27 cellular contexts compared by ENCODE assay signal in the genomic region with DNA sequence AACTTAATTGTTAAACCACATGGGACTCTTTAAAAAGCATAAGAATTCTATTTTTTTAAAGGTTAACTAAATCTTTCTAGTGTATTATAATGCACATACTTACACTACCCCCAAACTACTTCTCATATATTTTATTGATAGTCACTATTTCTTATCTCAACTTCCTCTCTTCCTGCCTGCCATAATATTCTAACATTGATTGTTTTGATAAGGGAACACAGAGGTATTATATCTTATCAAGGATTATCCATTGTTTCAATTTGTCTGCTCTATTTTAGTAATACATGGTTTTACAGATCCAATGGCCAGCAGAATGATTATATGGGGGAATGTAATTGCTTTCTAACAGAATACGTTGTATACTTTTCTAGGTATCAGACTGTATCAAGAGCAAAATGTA.
DNase-seq lines count a peak whose midpoint lies in the region; ATAC-seq and TF ChIP-seq lines count a peak whose summit lies in the region.
"Had no signal": no experiment of that assay in that cellular context is flagged by ENCODE, and none has a peak within 500 bp of the region (broad histone marks: within the 10 kb centered on the region; RNA-seq: fewer than 3 reads in every experiment).

No MANE protein-coding gene starts in this region.

- no peak overlapping the region for H3K4me3 Mint-ChIP-seq in activated T-cell treated with anti-CD3 and anti-CD28 coated beads, Interleukin-2, amount 50 U/mL, for 72 hours
- H3K4me3 Mint-ChIP-seq in activated T-cell treated with anti-CD3 and anti-CD28 coated beads, Interleukin-2, amount 50 U/mL, for 24 hours = no peak overlapping the region
- no peak overlapping the region for H3K4me3 Mint-ChIP-seq in chondrocyte (ENCODE audit: unreplicated experiment)
- H3K4me3 Mint-ChIP-seq in activated naive CD8-positive, alpha-beta T cell treated with anti-CD3 and anti-CD28 coated beads, Interleukin-2, amount 50 U/mL, for 24 hours = no peak overlapping the region
- H3K4me3 Mint-ChIP-seq: activated CD8-positive, alpha-beta T cell treated with anti-CD3 and anti-CD28 coated beads for 36 hours; activated naive CD8-positive, alpha-beta T cell treated with anti-CD3 and anti-CD28 coated beads, Interleukin-2, amount 10 ng/mL, durations not matched to agents 7 days and 5 days; CD4-positive, alpha-beta memory T cell; stimulated activated memory B cell treated with anti-CD40 and anti-IgM and Interleukin-4, amounts not matched to agents 10 μg/mL and 1 μg/mL and 100 μg/mL, for 72 hours; T-helper 1 cell treated with Interleukin-12 subunit alpha and Interleukin-12 subunit beta and Interleukin-4 antibody, amounts not matched to agents 30 μg/mL and 1 μg/mL, for 36 hours had no signal

- intact Hi-C loops in left colon (cut with DNase I, micrococcal nuclease) (no loop called here), uterus (cut with DNase I; ENCODE audit: low total_unique reads) (no loop called here)

- no peaks in the 10 kb centered on the region for H3K9me3 ChIP-seq in uterus
- H3K9me3 ChIP-seq: right atrium auricular region, SJSA1, suprapubic skin, vagina had no signal

- H3K36me3 Mint-ChIP-seq in activated T-cell treated with anti-CD3 and anti-CD28 coated beads, Interleukin-2, amount 50 U/mL, for 72 hours (ENCODE audit: insufficient read depth in 2 of 2) = no peaks in the 10 kb centered on the region
- no peaks in the 10 kb centered on the region for H3K36me3 Mint-ChIP-seq in activated T-cell treated with anti-CD3 and anti-CD28 coated beads, Interleukin-2, amount 50 U/mL, for 24 hours (ENCODE audit: low read depth)
- H3K36me3 Mint-ChIP-seq in chondrocyte (ENCODE audit: low read depth) = no peaks in the 10 kb centered on the region
- H3K36me3 Mint-ChIP-seq in activated naive CD8-positive, alpha-beta T cell treated with anti-CD3 and anti-CD28 coated beads, Interleukin-2, amount 50 U/mL, for 24 hours (ENCODE audit: low read depth) = no peaks in the 10 kb centered on the region
- H3K36me3 Mint-ChIP-seq: CD4-positive, alpha-beta memory T cell; stimulated activated memory B cell treated with anti-CD40 and anti-IgM and Interleukin-4, amounts not matched to agents 10 μg/mL and 1 μg/mL and 100 μg/mL, for 72 hours had no signal

- H3K4me1 Mint-ChIP-seq in activated T-cell treated with anti-CD3 and anti-CD28 coated beads, Interleukin-2, amount 50 U/mL, for 72 hours (ENCODE audit: low read depth) = no peaks in the 10 kb centered on the region
- H3K4me1 Mint-ChIP-seq in activated T-cell treated with anti-CD3 and anti-CD28 coated beads, Interleukin-2, amount 50 U/mL, for 24 hours (ENCODE audit: low read depth) = peaks cover 2% of the 10 kb centered on the region
- peaks cover 80% of the 10 kb centered on the region for H3K4me1 Mint-ChIP-seq in chondrocyte (ENCODE audit: low read depth)
- H3K4me1 Mint-ChIP-seq in activated naive CD8-positive, alpha-beta T cell treated with anti-CD3 and anti-CD28 coated beads, Interleukin-2, amount 50 U/mL, for 24 hours = peaks cover 2% of the 10 kb centered on the region
- H3K4me1 Mint-ChIP-seq: activated naive CD8-positive, alpha-beta T cell treated with anti-CD3 and anti-CD28 coated beads, Interleukin-2, amount 10 ng/mL, durations not matched to agents 7 days and 5 days; CD4-positive, alpha-beta memory T cell had no signal

- no peaks in the 10 kb centered on the region for H3K4me1 ChIP-seq in uterus

- no peak overlapping the region for H3K4me3 ChIP-seq in uterus
- H3K4me3 ChIP-seq: GM12878, right atrium auricular region, SJSA1, suprapubic skin, vagina had no signal

- H3K9me3 Mint-ChIP-seq in activated T-cell treated with anti-CD3 and anti-CD28 coated beads, Interleukin-2, amount 50 U/mL, for 72 hours = peaks cover 0 to 3% of the 10 kb centered on the region in 2 donors
- H3K9me3 Mint-ChIP-seq in activated T-cell treated with anti-CD3 and anti-CD28 coated beads, Interleukin-2, amount 50 U/mL, for 24 hours = no peaks in the 10 kb centered on the region
- H3K9me3 Mint-ChIP-seq in chondrocyte (ENCODE audit: low read depth) = no peaks in the 10 kb centered on the region
- H3K9me3 Mint-ChIP-seq in activated naive CD8-positive, alpha-beta T cell treated with anti-CD3 and anti-CD28 coated beads, Interleukin-2, amount 50 U/mL, for 24 hours = no peaks in the 10 kb centered on the region
- H3K9me3 Mint-ChIP-seq: activated CD8-positive, alpha-beta T cell treated with anti-CD3 and anti-CD28 coated beads for 36 hours; T-helper 1 cell treated with Interleukin-12 subunit alpha and Interleukin-12 subunit beta and Interleukin-4 antibody, amounts not matched to agents 30 μg/mL and 1 μg/mL, for 36 hours had no signal

- ATAC-seq in activated T-cell treated with anti-CD3 and anti-CD28 coated beads, Interleukin-2, amount 50 U/mL, for 72 hours (replicated peaks in 1 of 2) = no peak
- ATAC-seq in left colon (peak; percentile 8), GM19324 (IDR thresholded peaks at IDR 0.05; ENCODE audit: low FRiP score, unreplicated experiment) (no peak)
- ATAC-seq in activated naive CD8-positive, alpha-beta T cell treated with anti-CD3 and anti-CD28 coated beads, Interleukin-2, amount 50 U/mL, for 24 hours = no peak
- ATAC-seq: activated CD8-positive, alpha-beta T cell treated with anti-CD3 and anti-CD28 coated beads for 36 hours; GM12878; stimulated activated memory B cell treated with anti-CD40 and anti-IgM and Interleukin-4, amounts not matched to agents 10 μg/mL and 1 μg/mL and 100 μg/mL, for 72 hours had no signal

- TF ChIP-seq CTCF in chondrocyte (IDR thresholded peaks at IDR 0.05) (no peak), uterus (IDR thresholded peaks at IDR 0.05) (no peak)

- peaks cover 26% of the 10 kb centered on the region for H3K27me3 Mint-ChIP-seq in activated T-cell treated with anti-CD3 and anti-CD28 coated beads, Interleukin-2, amount 50 U/mL, for 72 hours (ENCODE audit: low read depth)
- H3K27me3 Mint-ChIP-seq in activated T-cell treated with anti-CD3 and anti-CD28 coated beads, Interleukin-2, amount 50 U/mL, for 24 hours = peaks cover 3% of the 10 kb centered on the region
- H3K27me3 Mint-ChIP-seq in chondrocyte (ENCODE audit: low read depth) = no peaks in the 10 kb centered on the region
- peaks cover 5% of the 10 kb centered on the region for H3K27me3 Mint-ChIP-seq in activated naive CD8-positive, alpha-beta T cell treated with anti-CD3 and anti-CD28 coated beads, Interleukin-2, amount 50 U/mL, for 24 hours
- H3K27me3 Mint-ChIP-seq: stimulated activated memory B cell treated with anti-CD40 and anti-IgM and Interleukin-4, amounts not matched to agents 10 μg/mL and 1 μg/mL and 100 μg/mL, for 72 hours had no signal

- no peak for TF ChIP-seq POLR2A in uterus (IDR thresholded peaks at IDR 0.05)

- no peaks in the 10 kb centered on the region for H3K36me3 ChIP-seq in uterus
- H3K36me3 ChIP-seq: right atrium auricular region, SJSA1, suprapubic skin, vagina had no signal

- DNase-seq in activated T-cell treated with anti-CD3 and anti-CD28 coated beads, Interleukin-2, amount 50 U/mL, for 72 hours = no peak
- DNase-seq in activated T-cell treated with anti-CD3 and anti-CD28 coated beads, Interleukin-2, amount 50 U/mL, for 24 hours = no peak
- no peak for DNase-seq in chondrocyte (ENCODE audit: low spot score)
- DNase-seq in left colon = no peak
- no peak for DNase-seq in uterus
- no peak for DNase-seq in NCI-H1092 treated with DMSO at 0.1 percent for 48 hours (lab: John Stamatoyannopoulos, UW)
- no peak for DNase-seq in activated naive CD8-positive, alpha-beta T cell treated with anti-CD3 and anti-CD28 coated beads, Interleukin-2, amount 50 U/mL, for 24 hours
- DNase-seq: activated CD8-positive, alpha-beta T cell treated with anti-CD3 and anti-CD28 coated beads for 36 hours; activated effector memory CD4-positive, alpha-beta T cell treated with anti-CD3 and anti-CD28 coated beads, Interleukin-2, amount 50 U/mL, for 16 hours; activated naive CD8-positive, alpha-beta T cell treated with anti-CD3 and anti-CD28 coated beads, Interleukin-2, amount 10 ng/mL, durations not matched to agents 7 days and 5 days; CD4-positive, alpha-beta memory T cell; central memory CD4-positive, alpha-beta T cell; DMS 273 treated with DMSO at 0.1 percent for 48 hours; EL; GOT3; head of caudate nucleus; NCI-H1694 treated with DMSO at 0.1 percent for 48 hours; NCI-H524; stimulated activated CD4-positive, alpha-beta T cell treated with anti-CD3 and anti-CD28 coated beads, Interleukin-4, amount 100 ng/mL, for 24 hours had no signal

- peak overlapping the region; percentile 56 to 74 for H3K27ac ChIP-seq in uterus
- H3K27ac ChIP-seq: SJSA1, suprapubic skin had no signal

- H3K27ac Mint-ChIP-seq in activated T-cell treated with anti-CD3 and anti-CD28 coated beads, Interleukin-2, amount 50 U/mL, for 72 hours = peak overlapping the region; percentile 65
- no peak overlapping the region for H3K27ac Mint-ChIP-seq in activated T-cell treated with anti-CD3 and anti-CD28 coated beads, Interleukin-2, amount 50 U/mL, for 24 hours
- peak overlapping the region; percentile 50 for H3K27ac Mint-ChIP-seq in chondrocyte (ENCODE audit: unreplicated experiment)
- no peak overlapping the region for H3K27ac Mint-ChIP-seq in activated naive CD8-positive, alpha-beta T cell treated with anti-CD3 and anti-CD28 coated beads, Interleukin-2, amount 50 U/mL, for 24 hours
- H3K27ac Mint-ChIP-seq: activated CD8-positive, alpha-beta T cell treated with anti-CD3 and anti-CD28 coated beads for 36 hours; activated naive CD8-positive, alpha-beta T cell treated with anti-CD3 and anti-CD28 coated beads, Interleukin-2, amount 10 ng/mL, durations not matched to agents 7 days and 5 days; CD4-positive, alpha-beta memory T cell; stimulated activated memory B cell treated with anti-CD40 and anti-IgM and Interleukin-4, amounts not matched to agents 10 μg/mL and 1 μg/mL and 100 μg/mL, for 72 hours; T-helper 1 cell treated with Interleukin-12 subunit alpha and Interleukin-12 subunit beta and Interleukin-4 antibody, amounts not matched to agents 30 μg/mL and 1 μg/mL, for 36 hours had no signal

- no peaks in the 10 kb centered on the region for H3K27me3 ChIP-seq in uterus
- H3K27me3 ChIP-seq: right atrium auricular region, SJSA1, suprapubic skin, vagina had no signal

Comparison
In these comparisons a context has a peak if more than half of its experiments do, and no peak if none do; other contexts are left out.
1. H3K27ac Mint-ChIP-seq: peak in activated T-cell treated with anti-CD3 and anti-CD28 coated beads, Interleukin-2, amount 50 U/mL, for 72 hours (single experiment) and chondrocyte (single experiment); none in activated T-cell treated with anti-CD3 and anti-CD28 coated beads, Interleukin-2, amount 50 U/mL, for 24 hours (single experiment) and activated naive CD8-positive, alpha-beta T cell treated with anti-CD3 and anti-CD28 coated beads, Interleukin-2, amount 50 U/mL, for 24 hours (single experiment).